ENCODE assay signal across 10 cellular contexts in the genomic region with DNA sequence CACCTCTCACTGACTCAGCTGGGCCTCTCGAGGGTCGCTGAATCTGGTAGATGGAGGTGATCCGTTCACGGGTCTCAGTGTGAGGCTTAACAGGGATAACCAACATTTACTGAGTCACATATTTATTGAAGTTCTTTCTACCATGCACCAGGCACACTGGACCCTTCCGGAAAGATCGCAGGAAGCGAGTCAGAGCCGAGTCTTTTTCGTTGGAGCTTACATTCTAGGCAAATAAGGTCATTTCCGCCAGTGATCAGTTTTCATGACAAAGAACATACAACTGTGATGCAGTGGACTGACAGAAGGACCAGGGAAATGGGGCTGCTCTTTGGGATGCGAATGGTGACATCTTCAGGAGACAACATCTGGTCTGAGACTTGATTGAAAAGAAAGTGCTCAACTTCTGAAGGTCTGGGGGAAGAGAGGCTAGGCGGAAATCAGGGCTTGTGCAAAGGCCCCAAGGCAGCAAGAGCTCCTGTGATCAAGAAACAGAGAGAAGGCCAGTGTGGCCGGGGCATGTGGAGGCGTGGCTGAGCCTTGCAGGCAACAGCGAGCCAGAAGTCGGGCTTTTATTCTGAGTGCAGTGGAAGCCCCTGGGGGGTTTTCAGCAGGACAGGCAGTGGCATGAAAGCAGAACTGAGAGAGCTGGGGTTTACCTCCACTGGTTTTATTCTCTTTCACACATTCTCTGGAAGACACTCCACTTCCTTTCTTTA. TPM values are rescaled to one million over a fixed set of nuclear protein-coding genes. Genes with fewer than 3 reads are reported as not detected.
DNase-seq lines count a peak whose midpoint lies in the region; ATAC-seq, FAIRE-seq and TF ChIP-seq lines count a peak whose summit lies in the region.
"Had no signal": no experiment of that assay in that cellular context is flagged by ENCODE, and none has a peak within 500 bp of the region (broad histone marks: within the 10 kb centered on the region; RNA-seq: fewer than 3 reads in every experiment).

No MANE protein-coding gene starts in this region.

- H3K4me1 Mint-ChIP-seq in natural killer cell, result peaks cover 9 to 11% of the 10 kb centered on the region in 2 donors
- H3K4me1 Mint-ChIP-seq: activated CD4-positive, alpha-beta T cell treated with anti-CD3 and anti-CD28 coated beads, Interleukin-2, amount 10 ng/mL, durations not matched to agents 7 days and 5 days had no signal

- intact Hi-C loops in left ventricle myocardium superior (cut with micrococcal nuclease) (no loop called here), natural killer cell (cut with micrococcal nuclease) (no loop called here)

- H3K4me2 ChIP-seq in keratinocyte (ENCODE audit: control insufficient read depth, extremely low read depth, insufficient read depth, low read depth, low read length), result peak overlapping the region; percentile 7

- no peaks in the 10 kb centered on the region for H3K9me3 ChIP-seq in keratinocyte (ENCODE audit: control insufficient read depth, low read depth, low read length)

- H3K27me3 Mint-ChIP-seq in natural killer cell (ENCODE audit: low read depth in 2 of 2), result no peaks in the 10 kb centered on the region
- H3K27me3 Mint-ChIP-seq: activated CD4-positive, alpha-beta T cell treated with anti-CD3 and anti-CD28 coated beads, Interleukin-2, amount 10 ng/mL, durations not matched to agents 7 days and 5 days had no signal

- peaks cover 52% of the 10 kb centered on the region for H3K4me1 ChIP-seq in keratinocyte (ENCODE audit: control insufficient read depth, extremely low read depth, insufficient read depth, low read length)

- no peak overlapping the region for H3K27ac Mint-ChIP-seq in natural killer cell
- H3K27ac Mint-ChIP-seq: activated CD4-positive, alpha-beta T cell treated with anti-CD3 and anti-CD28 coated beads, Interleukin-2, amount 10 ng/mL, durations not matched to agents 7 days and 5 days had no signal

- H3K4me3 ChIP-seq in keratinocyte (ENCODE audit: control insufficient read depth in 2 of 3, extremely low read depth in 1 of 3, insufficient read depth in 2 of 3, low read depth in 1 of 3, low read length in 3 of 3), result no peak overlapping the region

- no peaks in the 10 kb centered on the region for H3K36me3 ChIP-seq in keratinocyte (ENCODE audit: control insufficient read depth in 2 of 2, extremely low read depth in 1 of 2, insufficient read depth in 2 of 2, low read length in 2 of 2)

- peak; percentile 63 for FAIRE-seq in keratinocyte (lab: Jason Lieb, UNC)

- no peaks in the 10 kb centered on the region for H3K79me2 ChIP-seq in keratinocyte (ENCODE audit: control insufficient read depth, insufficient read depth, low read length)

- H3K4me3 Mint-ChIP-seq in natural killer cell, result no peak overlapping the region
- H3K4me3 Mint-ChIP-seq: activated CD4-positive, alpha-beta T cell treated with anti-CD3 and anti-CD28 coated beads, Interleukin-2, amount 10 ng/mL, durations not matched to agents 7 days and 5 days had no signal

- no peaks in the 10 kb centered on the region for H3K9me1 ChIP-seq in keratinocyte (ENCODE audit: control insufficient read depth, extremely low read depth, insufficient read depth, low read length)

- DNase-seq in HT1080 (ENCODE audit: low read depth) (peak; percentile 57), keratinocyte (ENCODE audit: low read depth, low spot score) (peak; percentile 17), left ventricle myocardium superior (no peak), natural killer cell (no peak), putamen (ENCODE audit: low spot score) (no peak), HK-2 (ENCODE audit: unreplicated experiment) (no peak)
- DNase-seq: activated CD4-positive, alpha-beta T cell treated with anti-CD3 and anti-CD28 coated beads, Interleukin-2, amount 10 ng/mL, durations not matched to agents 7 days and 5 days had no signal

- H3K27me3 ChIP-seq in keratinocyte (ENCODE audit: control insufficient read depth, extremely low read depth, insufficient read depth, low read length), result no peaks in the 10 kb centered on the region

- dilution Hi-C loops in keratinocyte (cut with MboI; ENCODE audit: extremely low pct_ligation_motif_present, low sequenced_read_pairs), result no loop called here

- TF ChIP-seq CTCF in keratinocyte (optimal IDR thresholded peaks at IDR 0.05 in 1 of 3, IDR thresholded peaks at IDR 0.05 in 1 of 3, conservative IDR thresholded peaks at IDR 0.05 in 1 of 3; ENCODE audit: extremely low read depth in 1 of 3, insufficient read depth in 2 of 3, low read length in 3 of 3) (no peak), natural killer cell (IDR thresholded peaks at IDR 0.05) (no peak)

- H3K27ac ChIP-seq in keratinocyte (ENCODE audit: control insufficient read depth, insufficient read depth, low read length), result no peak overlapping the region
- H3K27ac ChIP-seq: HL-60 had no signal

- H3K36me3 Mint-ChIP-seq in natural killer cell, result no peaks in the 10 kb centered on the region

- H4K20me1 ChIP-seq in keratinocyte (ENCODE audit: control insufficient read depth, extremely low read depth, insufficient read depth, low read length), result no peaks in the 10 kb centered on the region

- ATAC-seq in GM18520 (IDR thresholded peaks at IDR 0.05; ENCODE audit: unreplicated experiment) (peak; percentile 96), GM21825 (IDR thresholded peaks at IDR 0.05; ENCODE audit: unreplicated experiment) (peak; percentile 97), left ventricle myocardium superior (no peak), natural killer cell (no peak)

- H3K9me3 Mint-ChIP-seq in natural killer cell, result no peaks in the 10 kb centered on the region

- H2AFZ ChIP-seq in keratinocyte (ENCODE audit: control insufficient read depth, low read length), result no peak overlapping the region

- H3K9ac ChIP-seq in keratinocyte (ENCODE audit: control insufficient read depth, extremely low read depth, insufficient read depth, low read length), result no peak overlapping the region

RNA-seq across cellular contexts. Expression of gene APCDD1L, which starts 56.7 kb away (rescaled TPM):
- 0.27 and 1.0 TPM in 2 replicates for total RNA-seq in HT1080 (2014; rRNA removed; shearing (Covaris generic))
- 2.7 and 2.8 TPM in 2 replicates for polyA plus RNA-seq in HT1080 (2015; cell fraction: cytosol; rRNA removed)
- 2.8 and 4.8 TPM in 2 replicates for polyA plus RNA-seq in HT1080 (2015; cell fraction: nucleus; rRNA removed)
- polyA plus RNA-seq in keratinocyte, result 0.62 to 3.7 TPM (median 0.67 TPM) in 3 replicates
- 0.10 TPM for polyA plus RNA-seq in keratinocyte (2011; ENCODE audit: low read depth)
- 1.0 and 2.4 TPM in 2 replicates for polyA plus RNA-seq in keratinocyte (2011; cell fraction: cytosol; rRNA removed)
- polyA plus RNA-seq in keratinocyte (2011; cell fraction: nucleus; rRNA removed), result 1.4 and 2.2 TPM in 2 replicates
- 0.30 and 4.6 TPM in 2 replicates for polyA plus RNA-seq in keratinocyte (2012; ENCODE audit: low replicate concordance)
- polyA minus RNA-seq in keratinocyte, result 0.33 to 5.6 TPM (median 0.61 TPM) in 3 replicates
- polyA minus RNA-seq in keratinocyte (2011; cell fraction: cytosol; rRNA and poly(A)+ RNA removed), result 1.3 TPM
- 1.3 and 1.6 TPM in 2 replicates for polyA minus RNA-seq in keratinocyte (2011; cell fraction: nucleus; rRNA and poly(A)+ RNA removed)
- total RNA-seq in left ventricle myocardium superior (0.25 TPM), natural killer cell (not detected)
- total RNA-seq: activated CD4-positive, alpha-beta T cell treated with anti-CD3 and anti-CD28 coated beads, Interleukin-2, amount 10 ng/mL, durations not matched to agents 7 days and 5 days had no signal

Comparison
In these comparisons a context has a peak if more than half of its experiments do, and no peak if none do; other contexts are left out.
1. ATAC-seq: peak in GM18520 (single experiment) and GM21825 (single experiment); none in left ventricle myocardium superior (single experiment) and natural killer cell (0 of 3).
2. DNase-seq: peak in HT1080 (single experiment) and keratinocyte (single experiment); none in left ventricle myocardium superior (single experiment), natural killer cell (single experiment), putamen (single experiment) and HK-2 (single experiment).